12 cellular contexts compared by ENCODE assay signal in the genomic region with DNA sequence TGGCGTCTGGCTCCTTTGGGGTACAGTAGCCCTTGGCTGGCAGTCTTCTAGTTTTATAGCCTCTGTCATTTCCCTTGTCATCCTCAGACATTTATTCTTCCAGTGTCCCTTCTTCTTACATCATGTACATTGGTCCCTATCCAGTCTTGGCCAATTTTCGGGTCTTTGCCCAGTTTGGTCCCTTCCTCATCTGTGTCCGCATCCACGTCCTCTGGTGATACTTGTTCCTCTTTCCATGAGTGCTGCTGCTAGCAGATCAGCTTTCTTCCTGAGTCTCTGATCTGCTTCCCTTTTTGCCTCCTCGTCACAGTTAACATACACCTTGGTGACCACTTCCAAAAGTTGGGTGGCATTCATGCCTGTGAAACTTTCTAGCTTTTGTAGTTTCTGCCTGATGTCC.
DNase-seq lines count a peak whose midpoint lies in the region; ATAC-seq and TF ChIP-seq lines count a peak whose summit lies in the region.
"Had no signal": no experiment of that assay in that cellular context is flagged by ENCODE, and none has a peak within 500 bp of the region (broad histone marks: within the 10 kb centered on the region; RNA-seq: fewer than 3 reads in every experiment).

No MANE protein-coding gene starts in this region.

- H3K4me2 ChIP-seq in osteoblast (ENCODE audit: insufficient read depth, low read length) = no peak overlapping the region

- no peaks in the 10 kb centered on the region for H4K20me1 ChIP-seq in osteoblast (ENCODE audit: insufficient read depth, low read length)

- H3K27ac ChIP-seq in osteoblast (ENCODE audit: low read depth, low read length) = no peak overlapping the region
- no peak overlapping the region for H3K27ac ChIP-seq in endodermal cell (ENCODE audit: low read depth, low read length)

- H3K4me1 Mint-ChIP-seq in naive B cell (peaks cover 37 to 53% (median 48%) of the 10 kb centered on the region in 3 donors), endodermal cell (peaks cover 11% of the 10 kb centered on the region)

- H3K27ac Mint-ChIP-seq in naive B cell = peak overlapping the region in 4 of 6 donors; percentile 52 to 95 (median 88)
- H3K27ac Mint-ChIP-seq in endodermal cell = no peak overlapping the region
- H3K27ac Mint-ChIP-seq: T-helper 1 cell treated with Interleukin-12 subunit alpha and Interleukin-12 subunit beta and Interleukin-4 antibody, amounts not matched to agents 30 μg/mL and 1 μg/mL, for 36 hours had no signal

- peaks cover 10 to 13% of the 10 kb centered on the region in 2 donors for H3K36me3 Mint-ChIP-seq in naive B cell
- H3K36me3 Mint-ChIP-seq in endodermal cell (ENCODE audit: low read depth) = peaks cover 12% of the 10 kb centered on the region

- peak overlapping the region in 3 of 8 donors; percentile 0 to 82 (median 17) for H3K4me3 Mint-ChIP-seq in naive B cell
- no peak overlapping the region for H3K4me3 Mint-ChIP-seq in endodermal cell
- H3K4me3 Mint-ChIP-seq: T-helper 1 cell treated with Interleukin-12 subunit alpha and Interleukin-12 subunit beta and Interleukin-4 antibody, amounts not matched to agents 30 μg/mL and 1 μg/mL, for 36 hours had no signal

- H3K9me3 Mint-ChIP-seq in naive B cell (peaks cover 0 to 21% (median 9%) of the 10 kb centered on the region in 7 donors), endodermal cell (peaks cover 27% of the 10 kb centered on the region)
- H3K9me3 Mint-ChIP-seq: T-helper 1 cell treated with Interleukin-12 subunit alpha and Interleukin-12 subunit beta and Interleukin-4 antibody, amounts not matched to agents 30 μg/mL and 1 μg/mL, for 36 hours had no signal

- H3K36me3 ChIP-seq in osteoblast (ENCODE audit: insufficient read depth, low read length) = no peaks in the 10 kb centered on the region
- no peaks in the 10 kb centered on the region for H3K36me3 ChIP-seq in endodermal cell (ENCODE audit: control insufficient read depth, insufficient read depth, low read length)
- H3K36me3 ChIP-seq: pancreas had no signal

- DNase-seq in AML-193 (lab: John Stamatoyannopoulos, UW) = peak; percentile 73 to 80
- peak; percentile 14 for DNase-seq in KG1 (lab: John Stamatoyannopoulos, UW)
- peak; percentile 27 for DNase-seq in UCSD-AML1 (lab: John Stamatoyannopoulos, UW; ENCODE audit: unreplicated experiment)
- peak; percentile 17 for DNase-seq in naive B cell
- DNase-seq in osteoblast (ENCODE audit: insufficient read length, low spot score, missing footprints) = no peak
- DNase-seq in endodermal cell = no peak
- DNase-seq: NCI-H2081, NCI-H69 had no signal

- H3K4me3 ChIP-seq in osteoblast (ENCODE audit: insufficient read depth, low read length) = no peak overlapping the region
- no peak overlapping the region for H3K4me3 ChIP-seq in endodermal cell (ENCODE audit: low read length)

- peak in 1 of 2 donors; percentile 22 for ATAC-seq in naive B cell (ENCODE audit: low read depth in 2 of 2)
- no peak for ATAC-seq in GM21825 (IDR thresholded peaks at IDR 0.05; ENCODE audit: unreplicated experiment)
- no peak for ATAC-seq in HG03342 (IDR thresholded peaks at IDR 0.05; ENCODE audit: unreplicated experiment)

- H2AFZ ChIP-seq in osteoblast (ENCODE audit: low read length) = no peak overlapping the region

- 92 to 93% methylated on average over 5 of the region's 5 CpGs for WGBS in endodermal cell (ENCODE audit: insufficient coverage in 1 of 2, insufficient read length in 1 of 2), 2 experiments

- H3K9me3 ChIP-seq in osteoblast (ENCODE audit: low read depth, low read length) (no peaks in the 10 kb centered on the region), endodermal cell (ENCODE audit: control insufficient read depth, low read length) (peaks cover 21% of the 10 kb centered on the region)
- H3K9me3 ChIP-seq: pancreas had no signal

- H3K27me3 ChIP-seq in osteoblast (ENCODE audit: insufficient read depth, low read length) (peaks cover 5% of the 10 kb centered on the region), endodermal cell (ENCODE audit: control insufficient read depth, insufficient read depth, low read length, poor library complexity, severe bottlenecking) (no peaks in the 10 kb centered on the region)
- H3K27me3 ChIP-seq: pancreas had no signal

- no peaks in the 10 kb centered on the region for H3K79me2 ChIP-seq in osteoblast (ENCODE audit: insufficient read depth, low read length)

- no peak overlapping the region for H3K9ac ChIP-seq in endodermal cell (ENCODE audit: extremely low read depth, low read length, poor library complexity, severe bottlenecking)

- H3K4me1 ChIP-seq in osteoblast (ENCODE audit: insufficient read depth, low read length) (no peaks in the 10 kb centered on the region), endodermal cell (ENCODE audit: control insufficient read depth, insufficient read depth, low read length) (peaks cover 2% of the 10 kb centered on the region)

- H3K27me3 Mint-ChIP-seq in naive B cell = no peaks in the 10 kb centered on the region
- peaks cover 11% of the 10 kb centered on the region for H3K27me3 Mint-ChIP-seq in endodermal cell (ENCODE audit: insufficient read depth)

- TF ChIP-seq CTCF in osteoblast (IDR thresholded peaks at IDR 0.05; ENCODE audit: extremely low read depth, low read depth, low read length) (no peak), endodermal cell (conservative IDR thresholded peaks at IDR 0.05) (no peak)

Comparison
In these comparisons a context has a peak if more than half of its experiments do, and no peak if none do; other contexts are left out.
1. DNase-seq: peak in AML-193 (2 of 2), KG1 (single experiment), UCSD-AML1 (single experiment) and naive B cell (single experiment); none in osteoblast (single experiment) and endodermal cell (single experiment).